ENCODE assay signal across 18 cellular contexts in the genomic region with DNA sequence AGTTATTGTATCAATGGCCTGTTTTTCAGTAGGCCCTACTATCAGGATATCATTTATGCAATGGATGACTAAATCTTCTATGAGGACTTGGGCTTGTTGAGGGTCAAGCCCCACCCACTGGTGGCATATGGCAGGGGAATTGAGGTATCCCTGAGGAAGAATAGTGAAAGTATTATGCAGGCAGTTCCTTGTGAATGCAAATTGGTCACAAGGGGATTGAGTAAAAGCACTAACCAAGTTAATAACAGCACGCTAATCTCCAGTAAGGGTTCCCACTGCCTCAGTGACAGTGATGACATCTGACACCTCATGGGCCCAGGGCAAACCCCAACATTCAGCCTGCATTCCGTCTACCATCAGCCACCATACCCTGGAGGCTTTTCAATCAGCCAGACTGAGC. TPM values are rescaled to one million over a fixed set of nuclear protein-coding genes. Genes with fewer than 3 reads are reported as not detected.
"Had no signal": no experiment of that assay in that cellular context is flagged by ENCODE, and none has a peak within 500 bp of the region (broad histone marks: within the 10 kb centered on the region; RNA-seq: fewer than 3 reads in every experiment).

No MANE protein-coding gene starts in this region.

- H3K4me1 ChIP-seq: psoas muscle, right lobe of liver, spleen, upper lobe of right lung had no signal

- H3K9me3 ChIP-seq: psoas muscle, right lobe of liver, spleen, upper lobe of right lung had no signal

- H3K27me3 ChIP-seq: right lobe of liver, spleen, upper lobe of right lung had no signal

- H3K4me3 ChIP-seq: psoas muscle, right lobe of liver, spleen, upper lobe of right lung had no signal

- H3K27ac ChIP-seq: psoas muscle, right lobe of liver, spleen, upper lobe of right lung had no signal

- ATAC-seq: activated CD4-positive, CD25-positive, alpha-beta regulatory T cell treated with anti-CD3 and anti-CD28 coated beads, Interleukin-2, amount 50 U/mL, for 24 hours; activated T-helper 17 cell treated with anti-CD3 and anti-CD28 coated beads, Interleukin-2, amount 50 U/mL, for 72 hours; psoas muscle; right lobe of liver; stimulated activated naive CD8-positive, alpha-beta T cell treated with anti-CD3 and anti-CD28 coated beads, Interleukin-15, amount 100 ng/mL, for 72 hours; upper lobe of right lung had no signal

- H3K36me3 ChIP-seq: right lobe of liver, spleen, upper lobe of right lung had no signal

- DNase-seq: activated naive CD4-positive, alpha-beta T cell treated with Interleukin-2 at 50 U/mL for 16 hours; activated T-cell treated with anti-CD3 and anti-CD28 coated beads for 4 hours; anterior cingulate cortex; effector CD8-positive, alpha-beta T cell; foreskin melanocyte; head of caudate nucleus; psoas muscle; right lobe of liver; spleen; stimulated activated naive CD8-positive, alpha-beta T cell treated with anti-CD3 and anti-CD28 coated beads, Interleukin-15, amount 100 ng/mL, for 72 hours; upper lobe of right lung had no signal

RNA-seq across cellular contexts. Expression of gene BPIFA1, which starts 14.9 kb away (rescaled TPM):
- total RNA-seq: activated T-helper 17 cell treated with anti-CD3 and anti-CD28 coated beads, Interleukin-2, amount 50 U/mL, for 72 hours; endothelial cell of umbilical vein; lower leg skin; mesenteric fat pad; osteoblast; psoas muscle; right lobe of liver; spleen; temporal lobe; upper lobe of right lung had no signal
- polyA plus RNA-seq: endothelial cell of umbilical vein, psoas muscle, spleen had no signal

RNA-seq across cellular contexts. Expression of gene BPIFB1, which starts 32.3 kb away (rescaled TPM):
- total RNA-seq: activated T-helper 17 cell treated with anti-CD3 and anti-CD28 coated beads, Interleukin-2, amount 50 U/mL, for 72 hours; endothelial cell of umbilical vein; lower leg skin; mesenteric fat pad; osteoblast; psoas muscle; right lobe of liver; spleen; temporal lobe had no signal
- polyA plus RNA-seq: endothelial cell of umbilical vein had no signal

RNA-seq across cellular contexts. Expression of gene BPIFA3, which starts 33.5 kb away (rescaled TPM):
- total RNA-seq: activated T-helper 17 cell treated with anti-CD3 and anti-CD28 coated beads, Interleukin-2, amount 50 U/mL, for 72 hours; endothelial cell of umbilical vein; lower leg skin; mesenteric fat pad; osteoblast; psoas muscle; right lobe of liver; spleen; temporal lobe; upper lobe of right lung had no signal
- polyA plus RNA-seq: endothelial cell of umbilical vein, psoas muscle, spleen had no signal
